In the genomic region with DNA sequence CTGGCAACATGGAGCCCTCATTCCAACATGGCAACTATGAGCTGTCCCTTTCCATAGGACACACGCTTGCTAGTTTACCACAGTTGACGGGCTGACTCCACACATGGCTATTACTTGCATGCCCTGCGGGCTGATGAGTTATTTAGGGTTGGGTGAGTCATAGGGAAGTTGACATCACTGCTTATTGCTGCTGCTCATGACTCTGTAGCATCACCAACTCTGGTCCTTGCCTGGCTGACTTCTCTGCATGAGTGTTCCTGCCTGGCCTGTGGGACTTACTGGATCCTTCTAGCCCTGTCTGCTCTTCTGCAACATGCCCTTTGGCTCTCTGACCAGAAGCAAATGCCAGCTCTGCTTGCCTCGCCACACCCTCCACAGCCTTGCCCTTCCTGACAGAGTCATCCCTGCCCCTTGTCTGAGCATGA, we compare ENCODE assay signal across 8 cellular contexts.
DNase-seq lines count a peak whose midpoint lies in the region; ATAC-seq and TF ChIP-seq lines count a peak whose summit lies in the region.

No MANE protein-coding gene starts in this region.

- no peak overlapping the region for H3K4me3 ChIP-seq in RWPE2 (ENCODE audit: severe bottlenecking)
- H3K4me3 ChIP-seq in fibroblast of the aortic adventitia (ENCODE audit: low read depth, low read length), result no peak overlapping the region
- H3K4me3 ChIP-seq in smooth muscle cell, result no peak overlapping the region

- no peaks in the 10 kb centered on the region for H3K4me1 ChIP-seq in RWPE2 (ENCODE audit: insufficient read depth, poor library complexity, severe bottlenecking)
- no peaks in the 10 kb centered on the region for H3K4me1 ChIP-seq in smooth muscle cell (ENCODE audit: low read depth)

- H3F3A ChIP-seq in smooth muscle cell (ENCODE audit: low read depth), result peaks cover 12% of the 10 kb centered on the region

- peaks cover 70% of the 10 kb centered on the region for H3K36me3 ChIP-seq in RWPE2 (ENCODE audit: low read depth)
- H3K36me3 ChIP-seq in smooth muscle cell (ENCODE audit: low read depth), result peaks cover 20% of the 10 kb centered on the region

- no peak overlapping the region for H2AFZ ChIP-seq in smooth muscle cell (ENCODE audit: low read depth)

- H3K4me2 ChIP-seq in smooth muscle cell, result no peak overlapping the region

- peak overlapping the region; percentile 61 for H3K9ac ChIP-seq in smooth muscle cell (ENCODE audit: low read depth)

- no peaks in the 10 kb centered on the region for H3K9me3 ChIP-seq in RWPE2 (ENCODE audit: severe bottlenecking)
- H3K9me3 ChIP-seq in smooth muscle cell (replicated peaks; ENCODE audit: low read depth), result no peaks in the 10 kb centered on the region

- 19% methylated on average over 4 of the region's 4 CpGs for WGBS in smooth muscle cell (ENCODE audit: low lambda C conversion rate)

- TF ChIP-seq CTCF in RWPE2 (IDR thresholded peaks at IDR 0.05; ENCODE audit: poor library complexity, severe bottlenecking), result no peak
- TF ChIP-seq CTCF in fibroblast of the aortic adventitia (IDR thresholded peaks at IDR 0.05; ENCODE audit: insufficient read depth, low read length), result no peak
- TF ChIP-seq CTCF in smooth muscle cell (IDR thresholded peaks at IDR 0.05; ENCODE audit: borderline replicate concordance, insufficient read depth, poor library complexity, severe bottlenecking), result no peak

- H4K20me1 ChIP-seq in smooth muscle cell (ENCODE audit: low read depth), result peaks cover 8% of the 10 kb centered on the region

- H3K27me3 ChIP-seq in RWPE2 (ENCODE audit: insufficient read depth, poor library complexity, severe bottlenecking), result no peaks in the 10 kb centered on the region
- no peaks in the 10 kb centered on the region for H3K27me3 ChIP-seq in smooth muscle cell (ENCODE audit: low read depth)

- DNase-seq in A172 (ENCODE audit: low spot score) (peak; percentile 98), RWPE2 (ENCODE audit: low spot score) (peak; percentile 89), fibroblast of the aortic adventitia (ENCODE audit: low read depth) (peak; percentile 97), smooth muscle cell (lab: John Stamatoyannopoulos, UW; ENCODE audit: unreplicated experiment) (peak; percentile 10), DMS79 treated with DMSO at 0.1 percent for 48 hours (lab: John Stamatoyannopoulos, UW) (no peak), NCI-H1694 (lab: John Stamatoyannopoulos, UW) (no peak)

- H3K27ac ChIP-seq in RWPE2 (ENCODE audit: poor library complexity, severe bottlenecking) (peak overlapping the region; percentile 42), smooth muscle cell (ENCODE audit: low read depth) (peak overlapping the region; percentile 95)

- ATAC-seq in GM18520 (IDR thresholded peaks at IDR 0.05; ENCODE audit: unreplicated experiment), result peak; percentile 98
- peak; percentile 86 for ATAC-seq in HG02981 (IDR thresholded peaks at IDR 0.05; ENCODE audit: unreplicated experiment)
- peak; percentile 98 for ATAC-seq in RWPE2 (ENCODE audit: low read depth)

- no peaks in the 10 kb centered on the region for H3K79me2 ChIP-seq in smooth muscle cell (ENCODE audit: low read depth)

Comparison
In these comparisons a context has a peak if more than half of its experiments do, and no peak if none do; other contexts are left out.
1. DNase-seq: peak in A172 (single experiment), RWPE2 (single experiment), fibroblast of the aortic adventitia (single experiment) and smooth muscle cell (single experiment); none in DMS79 treated with DMSO at 0.1 percent for 48 hours (single experiment) and NCI-H1694 (single experiment).
2. Peak in every context shown above with its lines, with median percentiles within 50 percentile points of each other: ATAC-seq.